Comparison of ENCODE assay signal across 27 cellular contexts in the genomic region with DNA sequence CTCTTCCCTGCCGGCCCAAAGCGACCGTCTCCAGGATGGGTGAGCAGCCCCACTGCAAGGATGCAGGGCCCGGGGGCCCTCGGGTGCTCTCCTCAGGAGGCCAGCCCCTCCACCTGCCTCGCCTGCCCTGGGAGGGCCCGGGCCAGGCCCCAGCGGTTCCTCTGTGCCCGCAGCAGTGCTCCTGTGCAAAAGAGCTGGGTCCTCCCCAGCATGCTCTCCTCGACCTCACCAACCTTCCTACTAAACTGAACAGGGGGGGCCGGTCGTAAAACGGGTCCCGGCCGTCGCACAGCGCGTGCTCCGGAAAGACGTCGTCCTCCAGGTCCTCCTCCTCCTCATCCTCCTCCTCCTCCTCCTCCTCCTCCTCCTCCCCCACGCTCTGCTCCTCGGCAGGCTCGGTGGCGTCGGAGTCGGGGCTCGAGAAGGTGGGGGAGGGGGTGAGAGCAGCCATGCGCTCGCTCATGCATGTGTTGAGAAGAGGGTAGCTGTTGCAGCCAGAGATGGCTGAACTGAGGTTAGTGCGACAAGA.
"Had no signal": no experiment of that assay in that cellular context is flagged by ENCODE, and none has a peak within 500 bp of the region (broad histone marks: within the 10 kb centered on the region; RNA-seq: fewer than 3 reads in every experiment).

No MANE protein-coding gene starts in this region.

- ATAC-seq: activated CD4-positive, alpha-beta T cell treated with anti-CD3 and anti-CD28 coated beads for 36 hours; activated CD4-positive, CD25-positive, alpha-beta regulatory T cell treated with anti-CD3 and anti-CD28 coated beads, Interleukin-2, amount 50 U/mL, for 24 hours; activated CD8-positive, alpha-beta T cell treated with anti-CD3 and anti-CD28 coated beads, Interleukin-2, amount 10 ng/mL, durations not matched to agents 7 days and 5 days; activated T-cell treated with anti-CD3 and anti-CD28 coated beads, Interleukin-2, amount 50 U/mL, for 4 hours; body of pancreas; Panc1 had no signal

- H3K4me3 Mint-ChIP-seq: activated CD4-positive, alpha-beta T cell treated with anti-CD3 and anti-CD28 coated beads for 36 hours; activated CD4-positive, alpha-beta T cell treated with anti-CD3 and anti-CD28 coated beads, Interleukin-2, amount 10 ng/mL, durations not matched to agents 7 days and 5 days; activated CD8-positive, alpha-beta T cell treated with anti-CD3 and anti-CD28 coated beads, Interleukin-2, amount 10 ng/mL, durations not matched to agents 7 days and 5 days; activated naive CD4-positive, alpha-beta T cell treated with anti-CD3 and anti-CD28 coated beads, Interleukin-2, amount 10 ng/mL, durations not matched to agents 7 days and 5 days; activated naive CD8-positive, alpha-beta T cell treated with anti-CD3 and anti-CD28 coated beads, Interleukin-2, amount 10 ng/mL, durations not matched to agents 7 days and 5 days; activated T-cell treated with anti-CD3 and anti-CD28 coated beads, Interleukin-2, amount 50 U/mL, for 4 hours; activated T-helper 1 cell treated with anti-CD3 and anti-CD28 coated beads, Interleukin-12 subunit alpha, Interleukin-12 subunit beta, Interleukin-2, Interleukin-4 antibody, amounts not matched to agents 30 ng/mL and 10 ng/mL and 1 ng/mL, durations not matched to agents 14 hours and 24 hours and 36 hours had no signal

- H3K27me3 ChIP-seq: body of pancreas, breast epithelium, SJCRH30 had no signal

- H3K9me3 Mint-ChIP-seq: activated CD4-positive, alpha-beta T cell treated with anti-CD3 and anti-CD28 coated beads, Interleukin-2, amount 10 ng/mL, durations not matched to agents 7 days and 5 days; activated naive CD4-positive, alpha-beta T cell treated with anti-CD3 and anti-CD28 coated beads, Interleukin-2, amount 10 ng/mL, durations not matched to agents 7 days and 5 days; activated naive CD8-positive, alpha-beta T cell treated with anti-CD3 and anti-CD28 coated beads, Interleukin-2, amount 10 ng/mL, durations not matched to agents 7 days and 5 days; activated T-cell treated with anti-CD3 and anti-CD28 coated beads, Interleukin-2, amount 50 U/mL, for 4 hours; activated T-helper 1 cell treated with anti-CD3 and anti-CD28 coated beads, Interleukin-12 subunit alpha, Interleukin-12 subunit beta, Interleukin-2, Interleukin-4 antibody, amounts not matched to agents 30 ng/mL and 10 ng/mL and 1 ng/mL, durations not matched to agents 14 hours and 24 hours and 36 hours had no signal

- H3K36me3 Mint-ChIP-seq: activated naive CD4-positive, alpha-beta T cell treated with anti-CD3 and anti-CD28 coated beads, Interleukin-2, amount 10 ng/mL, durations not matched to agents 7 days and 5 days; activated naive CD8-positive, alpha-beta T cell treated with anti-CD3 and anti-CD28 coated beads, Interleukin-2, amount 10 ng/mL, durations not matched to agents 7 days and 5 days had no signal

- H3K4me1 Mint-ChIP-seq: activated CD4-positive, alpha-beta T cell treated with anti-CD3 and anti-CD28 coated beads, Interleukin-2, amount 10 ng/mL, durations not matched to agents 7 days and 5 days; activated naive CD4-positive, alpha-beta T cell treated with anti-CD3 and anti-CD28 coated beads, Interleukin-2, amount 10 ng/mL, durations not matched to agents 7 days and 5 days; activated naive CD8-positive, alpha-beta T cell treated with anti-CD3 and anti-CD28 coated beads, Interleukin-2, amount 10 ng/mL, durations not matched to agents 7 days and 5 days had no signal

- H3K27me3 Mint-ChIP-seq: activated CD4-positive, alpha-beta T cell treated with anti-CD3 and anti-CD28 coated beads for 36 hours; activated CD4-positive, alpha-beta T cell treated with anti-CD3 and anti-CD28 coated beads, Interleukin-2, amount 10 ng/mL, durations not matched to agents 7 days and 5 days; activated naive CD8-positive, alpha-beta T cell treated with anti-CD3 and anti-CD28 coated beads, Interleukin-2, amount 10 ng/mL, durations not matched to agents 7 days and 5 days had no signal

- DNase-seq: activated CD4-positive, alpha-beta T cell treated with anti-CD3 and anti-CD28 coated beads for 36 hours; activated CD4-positive, alpha-beta T cell treated with anti-CD3 and anti-CD28 coated beads, Interleukin-2, amount 10 ng/mL, durations not matched to agents 7 days and 5 days; activated CD4-positive, alpha-beta T cell treated with anti-CD3 and anti-CD28 coated beads, Interleukin-2, amount 50 U/mL, for 48 hours; activated effector memory CD4-positive, alpha-beta T cell treated with Interleukin-2 at 50 U/mL for 16 hours; activated naive CD4-positive, alpha-beta T cell treated with anti-CD3 and anti-CD28 coated beads, Interleukin-2, amount 10 ng/mL, durations not matched to agents 7 days and 5 days; activated naive CD8-positive, alpha-beta T cell treated with anti-CD3 and anti-CD28 coated beads, Interleukin-2, amount 10 ng/mL, durations not matched to agents 7 days and 5 days; activated T-cell treated with anti-CD3 and anti-CD28 coated beads for 4 hours; activated T-cell treated with anti-CD3 and anti-CD28 coated beads, Interleukin-2, amount 50 U/mL, for 4 hours; amygdala; body of pancreas; NCI-H1048; NCI-H1105 treated with DMSO at 0.1 percent for 48 hours; NCI-H1436; NCI-H1694; NCI-H1930; NCI-H2081 treated with DMSO at 0.1 percent for 48 hours; NCI-H226; NCI-H524 treated with DMSO at 0.1 percent for 48 hours; SHP77; SJCRH30; T1000 had no signal

- H3K27ac ChIP-seq: body of pancreas, breast epithelium, SJCRH30, SK-N-MC had no signal

- H3K4me3 ChIP-seq: body of pancreas, breast epithelium, SJCRH30, SK-N-MC had no signal

- H3K27ac Mint-ChIP-seq: activated CD4-positive, alpha-beta T cell treated with anti-CD3 and anti-CD28 coated beads for 36 hours; activated CD4-positive, alpha-beta T cell treated with anti-CD3 and anti-CD28 coated beads, Interleukin-2, amount 10 ng/mL, durations not matched to agents 7 days and 5 days; activated CD8-positive, alpha-beta T cell treated with anti-CD3 and anti-CD28 coated beads, Interleukin-2, amount 10 ng/mL, durations not matched to agents 7 days and 5 days; activated naive CD4-positive, alpha-beta T cell treated with anti-CD3 and anti-CD28 coated beads, Interleukin-2, amount 10 ng/mL, durations not matched to agents 7 days and 5 days; activated naive CD8-positive, alpha-beta T cell treated with anti-CD3 and anti-CD28 coated beads, Interleukin-2, amount 10 ng/mL, durations not matched to agents 7 days and 5 days; activated T-helper 1 cell treated with anti-CD3 and anti-CD28 coated beads, Interleukin-12 subunit alpha, Interleukin-12 subunit beta, Interleukin-2, Interleukin-4 antibody, amounts not matched to agents 30 ng/mL and 10 ng/mL and 1 ng/mL, durations not matched to agents 14 hours and 24 hours and 36 hours had no signal
